Comparison of ENCODE assay signal across 26 cellular contexts in the genomic region with DNA sequence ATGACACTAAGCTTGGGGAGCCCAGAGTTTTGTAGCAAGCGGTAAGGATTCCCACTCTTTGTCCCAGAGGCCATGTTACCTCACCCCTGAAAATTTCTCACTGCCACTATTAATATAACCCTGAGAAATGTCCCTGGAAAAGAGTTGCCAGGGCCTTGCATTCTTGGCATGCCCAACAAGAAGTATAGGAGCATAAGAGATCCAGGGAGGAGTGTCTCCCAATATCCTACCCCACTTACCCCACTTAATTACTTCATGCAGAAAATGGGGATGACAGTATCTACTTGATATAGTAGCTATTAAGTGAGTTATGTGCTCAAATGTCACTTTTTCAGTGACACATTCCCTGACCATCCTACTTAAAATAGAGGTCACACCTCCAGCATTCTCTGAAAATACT.
A peak's percentile ranks its signal among the peaks of the same experiment; 100 is the strongest.
DNase-seq lines count a peak whose midpoint lies in the region; ATAC-seq, FAIRE-seq and TF ChIP-seq lines count a peak whose summit lies in the region.
"Had no signal": no experiment of that assay in that cellular context is flagged by ENCODE, and none has a peak within 500 bp of the region (broad histone marks: within the 10 kb centered on the region; RNA-seq: fewer than 3 reads in every experiment).

No MANE protein-coding gene starts in this region.

- no peak overlapping the region for H3K9ac ChIP-seq in SK-N-SH
- H3K9ac ChIP-seq in Karpas-422 (ENCODE audit: low read length) = no peak overlapping the region
- H3K9ac ChIP-seq in astrocyte (ENCODE audit: low read length) = no peak overlapping the region

- ATAC-seq in SK-N-SH treated with all-trans-retinoic acid at 6 μM for 48 hours = peak; percentile 45; the same call in 2 of the 3 replicates
- no peak for ATAC-seq in HG02938 (IDR thresholded peaks at IDR 0.05; ENCODE audit: unreplicated experiment)
- ATAC-seq: GM12878, K562, Right ventricle myocardium inferior had no signal

- DNase-seq in SK-N-SH = no peak
- no peak for DNase-seq in Karpas-422
- DNase-seq in astrocyte (ENCODE audit: low read depth) = no peak
- DNase-seq in progenitor cell of endocrine pancreas (ENCODE audit: low spot score, unreplicated experiment) = no peak
- DNase-seq in NCI-H524 (lab: John Stamatoyannopoulos, UW) = no peak
- DNase-seq in effector CD8-positive, alpha-beta T cell (lab: John Stamatoyannopoulos, UW) = no peak
- DNase-seq: ACHN; H9; NCI-H1105; NCI-H146; NCI-H2029; NCI-H2227 treated with DMSO at 0.1 percent for 48 hours; NCI-H510A; NCI-H748 treated with DMSO at 0.1 percent for 48 hours; NK-92 treated with Interleukin-12 subunit alpha and Interleukin-12 subunit beta, amount 100 ng/mL, for 24 hours; SW 1271 had no signal

- no peaks in the 10 kb centered on the region for H3K36me3 ChIP-seq in SK-N-SH (replicated peaks in 1 of 2; ENCODE audit: control insufficient read depth in 1 of 2, insufficient read depth in 2 of 2, low read length in 1 of 2)
- H3K36me3 ChIP-seq in Karpas-422 (ENCODE audit: insufficient read depth, low read length) = no peaks in the 10 kb centered on the region
- no peaks in the 10 kb centered on the region for H3K36me3 ChIP-seq in astrocyte (ENCODE audit: insufficient read depth, low read length)
- H3K36me3 ChIP-seq: SJSA1 had no signal

- H3K9me3 Mint-ChIP-seq in astrocyte (ENCODE audit: unreplicated experiment) (no peaks in the 10 kb centered on the region), progenitor cell of endocrine pancreas (ENCODE audit: low read depth) (peaks cover 26% of the 10 kb centered on the region)

- H3K4me3 Mint-ChIP-seq in astrocyte (ENCODE audit: unreplicated experiment) (no peak overlapping the region), progenitor cell of endocrine pancreas (ENCODE audit: low read depth) (no peak overlapping the region)
- H3K4me3 Mint-ChIP-seq: CD14-positive monocyte, H9 had no signal

- POLR2A ChIA-PET in SK-N-SH (lab: Yijun Ruan, JAX) = no interaction called here

- no peak overlapping the region for H3K4me3 ChIP-seq in SK-N-SH (ENCODE audit: low read depth in 2 of 2, low read length in 1 of 2)
- no peak overlapping the region for H3K4me3 ChIP-seq in Karpas-422 (ENCODE audit: low read length)
- H3K4me3 ChIP-seq in astrocyte (ENCODE audit: insufficient read depth, low read depth, low read length) = no peak overlapping the region
- H3K4me3 ChIP-seq: GM12878, K562, SJSA1 had no signal

- H3K27me3 Mint-ChIP-seq in astrocyte (ENCODE audit: low read depth, unreplicated experiment) (no peaks in the 10 kb centered on the region), progenitor cell of endocrine pancreas (no peaks in the 10 kb centered on the region)

- CTCF ChIA-PET in SK-N-SH (lab: Yijun Ruan, JAX) = no interaction called here

- H3K4me1 ChIP-seq in SK-N-SH (ENCODE audit: control insufficient read depth in 1 of 2, insufficient read depth in 2 of 2, low read depth in 1 of 2, low read length in 1 of 2) = no peaks in the 10 kb centered on the region
- peaks cover 76% of the 10 kb centered on the region for H3K4me1 ChIP-seq in Karpas-422 (ENCODE audit: low read length)
- no peaks in the 10 kb centered on the region for H3K4me1 ChIP-seq in astrocyte (ENCODE audit: insufficient read depth, low read length)
- H3K4me1 ChIP-seq: SJSA1 had no signal

- no peaks in the 10 kb centered on the region for H3F3A ChIP-seq in SK-N-SH (replicated peaks; ENCODE audit: insufficient read depth)

- TF ChIP-seq EP300 in SK-N-SH (IDR thresholded peaks at IDR 0.05; ENCODE audit: borderline replicate concordance in 1 of 2, low read depth in 1 of 2, low read length in 1 of 2) = no peak

- H3K9me3 ChIP-seq in SK-N-SH = no peaks in the 10 kb centered on the region
- H3K9me3 ChIP-seq in Karpas-422 (ENCODE audit: low read length) = no peaks in the 10 kb centered on the region
- H3K9me3 ChIP-seq in astrocyte (ENCODE audit: insufficient read depth, low read depth, low read length) = no peaks in the 10 kb centered on the region
- H3K9me3 ChIP-seq: SJSA1 had no signal

- H2AFZ ChIP-seq in SK-N-SH (ENCODE audit: low read depth) (no peak overlapping the region), Karpas-422 (ENCODE audit: low read length) (no peak overlapping the region), astrocyte (ENCODE audit: low read depth, low read length) (no peak overlapping the region)

- FAIRE-seq in astrocyte (lab: Jason Lieb, UNC) = peak; percentile 9
- FAIRE-seq: D721Med, GM12878, K562, RCC 7860 had no signal

- H3K79me2 ChIP-seq in SK-N-SH (ENCODE audit: insufficient read depth) (no peaks in the 10 kb centered on the region), Karpas-422 (ENCODE audit: low read length) (no peaks in the 10 kb centered on the region), astrocyte (ENCODE audit: insufficient read depth, low read length) (no peaks in the 10 kb centered on the region)

- H3K36me3 Mint-ChIP-seq in astrocyte (ENCODE audit: low read depth, unreplicated experiment) (no peaks in the 10 kb centered on the region), progenitor cell of endocrine pancreas (ENCODE audit: insufficient read depth) (peaks cover 3% of the 10 kb centered on the region)
- H3K36me3 Mint-ChIP-seq: CD14-positive monocyte had no signal

- H3K4me1 Mint-ChIP-seq in astrocyte (ENCODE audit: low read depth, unreplicated experiment) (peaks cover 3% of the 10 kb centered on the region), progenitor cell of endocrine pancreas (ENCODE audit: low read depth) (peaks cover 10% of the 10 kb centered on the region)

- TF ChIP-seq RAD21 in SK-N-SH (IDR thresholded peaks at IDR 0.05; ENCODE audit: low read length) = no peak

- 43% methylated on average over 1 of the region's 1 CpG for WGBS in SK-N-SH (ENCODE audit: low lambda C conversion rate)

- no peaks in the 10 kb centered on the region for H3K9me2 ChIP-seq in SK-N-SH
- no peaks in the 10 kb centered on the region for H3K9me2 ChIP-seq in Karpas-422 (replicated peaks; ENCODE audit: insufficient read depth, low read length)

- H3K27ac ChIP-seq in SK-N-SH (ENCODE audit: low read depth in 2 of 2, low read length in 1 of 2) (peak overlapping the region in 1 of 2 experiments; percentile 65; a peak in 1 of 4 replicates), Karpas-422 (ENCODE audit: low read length) (peak overlapping the region; percentile 93), astrocyte (ENCODE audit: low read depth, low read length) (no peak overlapping the region)
- H3K27ac ChIP-seq: 22Rv1, SJSA1 had no signal

- H4K20me1 ChIP-seq in SK-N-SH (ENCODE audit: insufficient read depth) (no peaks in the 10 kb centered on the region), Karpas-422 (ENCODE audit: insufficient read depth, low read depth, low read length) (no peaks in the 10 kb centered on the region), astrocyte (ENCODE audit: insufficient read depth, low read length) (no peaks in the 10 kb centered on the region)

- no peak overlapping the region for H3K4me2 ChIP-seq in SK-N-SH
- H3K4me2 ChIP-seq in Karpas-422 (ENCODE audit: low read depth, low read length, poor library complexity, severe bottlenecking) = no peak overlapping the region
- no peak overlapping the region for H3K4me2 ChIP-seq in astrocyte (ENCODE audit: low read length)

- H3K27me3 ChIP-seq in SK-N-SH (ENCODE audit: insufficient read depth) (no peaks in the 10 kb centered on the region), Karpas-422 (ENCODE audit: low read length) (no peaks in the 10 kb centered on the region), astrocyte (ENCODE audit: insufficient read depth, low read length) (no peaks in the 10 kb centered on the region)
- H3K27me3 ChIP-seq: SJSA1 had no signal

- no peak for TF ChIP-seq CTCF in SK-N-SH (IDR thresholded peaks at IDR 0.05)
- TF ChIP-seq CTCF in astrocyte (IDR thresholded peaks at IDR 0.05; ENCODE audit: insufficient read depth, low read depth, low read length) = no peak
- TF ChIP-seq CTCF in progenitor cell of endocrine pancreas (IDR thresholded peaks at IDR 0.05; ENCODE audit: unreplicated experiment) = no peak

- H3K27ac Mint-ChIP-seq in astrocyte (ENCODE audit: unreplicated experiment) (no peak overlapping the region), progenitor cell of endocrine pancreas (no peak overlapping the region)
- H3K27ac Mint-ChIP-seq: CD14-positive monocyte, H9 had no signal

TF ChIP-seq in SK-N-SH treated with all-trans-retinoic acid at 6 μM for 48 hours, 23 proteins besides CTCF, POLR2A, EP300 and RAD21 (continues in another document):
- TF ChIP-seq ZFP3 (CRISPR knock-in tag; IDR thresholded peaks at IDR 0.05) = no peak
- TF ChIP-seq ZC3H10 (CRISPR knock-in tag; IDR thresholded peaks at IDR 0.05) = no peak
- peak; percentile 10; the same call in 1 of the 2 replicates for TF ChIP-seq ISL1 (CRISPR knock-in tag; IDR thresholded peaks at IDR 0.05)
- TF ChIP-seq, protein P1, sequence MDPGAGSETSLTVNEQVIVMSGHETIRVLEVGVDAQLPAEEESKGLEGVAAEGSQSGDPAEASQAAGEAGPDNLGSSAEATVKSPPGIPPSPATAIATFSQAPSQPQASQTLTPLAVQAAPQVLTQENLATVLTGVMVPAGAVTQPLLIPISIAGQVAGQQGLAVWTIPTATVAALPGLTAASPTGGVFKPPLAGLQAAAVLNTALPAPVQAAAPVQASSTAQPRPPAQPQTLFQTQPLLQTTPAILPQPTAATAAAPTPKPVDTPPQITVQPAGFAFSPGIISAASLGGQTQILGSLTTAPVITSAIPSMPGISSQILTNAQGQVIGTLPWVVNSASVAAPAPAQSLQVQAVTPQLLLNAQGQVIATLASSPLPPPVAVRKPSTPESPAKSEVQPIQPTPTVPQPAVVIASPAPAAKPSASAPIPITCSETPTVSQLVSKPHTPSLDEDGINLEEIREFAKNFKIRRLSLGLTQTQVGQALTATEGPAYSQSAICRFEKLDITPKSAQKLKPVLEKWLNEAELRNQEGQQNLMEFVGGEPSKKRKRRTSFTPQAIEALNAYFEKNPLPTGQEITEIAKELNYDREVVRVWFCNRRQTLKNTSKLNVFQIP (CRISPR knock-in tag; IDR thresholded peaks at IDR 0.05; ENCODE audit: borderline replicate concordance, low read depth) = no peak

TF ChIP-seq in SK-N-SH, 30 proteins besides CTCF, POLR2A, EP300 and RAD21 (continues in another document):
- no peak for TF ChIP-seq SMC3 (IDR thresholded peaks at IDR 0.05; ENCODE audit: low read depth, low read length)
- TF ChIP-seq, protein P2, sequence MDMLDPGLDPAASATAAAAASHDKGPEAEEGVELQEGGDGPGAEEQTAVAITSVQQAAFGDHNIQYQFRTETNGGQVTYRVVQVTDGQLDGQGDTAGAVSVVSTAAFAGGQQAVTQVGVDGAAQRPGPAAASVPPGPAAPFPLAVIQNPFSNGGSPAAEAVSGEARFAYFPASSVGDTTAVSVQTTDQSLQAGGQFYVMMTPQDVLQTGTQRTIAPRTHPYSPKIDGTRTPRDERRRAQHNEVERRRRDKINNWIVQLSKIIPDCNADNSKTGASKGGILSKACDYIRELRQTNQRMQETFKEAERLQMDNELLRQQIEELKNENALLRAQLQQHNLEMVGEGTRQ (IDR thresholded peaks at IDR 0.05; ENCODE audit: borderline replicate concordance, low read depth, low read length) = no peak
- TF ChIP-seq FOXM1 (IDR thresholded peaks at IDR 0.05; ENCODE audit: low read depth) = no peak
- TF ChIP-seq EZH2phosphoT487 (IDR thresholded peaks at IDR 0.05; ENCODE audit: borderline replicate concordance, low read depth) = no peak
- no peak for TF ChIP-seq TAF1 (IDR thresholded peaks at IDR 0.05; ENCODE audit: borderline replicate concordance, low read depth, low read length)
